Comparison of ENCODE assay signal across 1 cellular context in the genomic region with DNA sequence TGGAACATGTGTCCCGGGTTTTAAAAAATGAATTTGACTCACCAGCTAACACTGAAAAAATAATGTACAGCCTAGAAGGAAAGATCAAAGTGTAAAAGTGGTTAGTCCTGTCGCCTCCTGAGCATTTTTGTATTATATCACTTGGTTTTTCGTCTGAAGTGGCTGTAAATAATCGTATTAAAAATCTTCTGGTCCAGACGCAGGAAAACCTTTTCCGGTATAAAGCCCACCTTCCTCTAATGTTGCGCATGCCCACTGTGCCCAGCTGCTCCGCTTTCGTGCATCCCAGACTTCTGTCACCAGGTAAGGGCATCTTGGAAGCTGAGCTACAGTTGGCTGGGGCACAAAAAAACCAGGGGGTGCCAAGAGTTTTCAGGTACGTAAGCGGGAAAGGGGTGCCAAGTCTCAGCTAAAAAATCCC.
TF ChIP-seq lines count a peak whose summit lies in the region.

No MANE protein-coding gene starts in this region.

TF ChIP-seq in GM23338, 12 proteins besides CTCF, POLR2A, EP300 and RAD21 (continued from another document):
- TF ChIP-seq, protein P1, sequence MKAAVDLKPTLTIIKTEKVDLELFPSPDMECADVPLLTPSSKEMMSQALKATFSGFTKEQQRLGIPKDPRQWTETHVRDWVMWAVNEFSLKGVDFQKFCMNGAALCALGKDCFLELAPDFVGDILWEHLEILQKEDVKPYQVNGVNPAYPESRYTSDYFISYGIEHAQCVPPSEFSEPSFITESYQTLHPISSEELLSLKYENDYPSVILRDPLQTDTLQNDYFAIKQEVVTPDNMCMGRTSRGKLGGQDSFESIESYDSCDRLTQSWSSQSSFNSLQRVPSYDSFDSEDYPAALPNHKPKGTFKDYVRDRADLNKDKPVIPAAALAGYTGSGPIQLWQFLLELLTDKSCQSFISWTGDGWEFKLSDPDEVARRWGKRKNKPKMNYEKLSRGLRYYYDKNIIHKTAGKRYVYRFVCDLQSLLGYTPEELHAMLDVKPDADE (IDR thresholded peaks at IDR 0.05) = no peak
- TF ChIP-seq CREB1 (CRISPR knock-in tag; IDR thresholded peaks at IDR 0.05; ENCODE audit: low read depth) (no peak), EZH2phosphoT487 (IDR thresholded peaks at IDR 0.05; ENCODE audit: unreplicated experiment) (no peak), ZNF114 (CRISPR knock-in tag; IDR thresholded peaks at IDR 0.05) (no peak)
